ENCODE assay signal across 1 cellular context in the genomic region with DNA sequence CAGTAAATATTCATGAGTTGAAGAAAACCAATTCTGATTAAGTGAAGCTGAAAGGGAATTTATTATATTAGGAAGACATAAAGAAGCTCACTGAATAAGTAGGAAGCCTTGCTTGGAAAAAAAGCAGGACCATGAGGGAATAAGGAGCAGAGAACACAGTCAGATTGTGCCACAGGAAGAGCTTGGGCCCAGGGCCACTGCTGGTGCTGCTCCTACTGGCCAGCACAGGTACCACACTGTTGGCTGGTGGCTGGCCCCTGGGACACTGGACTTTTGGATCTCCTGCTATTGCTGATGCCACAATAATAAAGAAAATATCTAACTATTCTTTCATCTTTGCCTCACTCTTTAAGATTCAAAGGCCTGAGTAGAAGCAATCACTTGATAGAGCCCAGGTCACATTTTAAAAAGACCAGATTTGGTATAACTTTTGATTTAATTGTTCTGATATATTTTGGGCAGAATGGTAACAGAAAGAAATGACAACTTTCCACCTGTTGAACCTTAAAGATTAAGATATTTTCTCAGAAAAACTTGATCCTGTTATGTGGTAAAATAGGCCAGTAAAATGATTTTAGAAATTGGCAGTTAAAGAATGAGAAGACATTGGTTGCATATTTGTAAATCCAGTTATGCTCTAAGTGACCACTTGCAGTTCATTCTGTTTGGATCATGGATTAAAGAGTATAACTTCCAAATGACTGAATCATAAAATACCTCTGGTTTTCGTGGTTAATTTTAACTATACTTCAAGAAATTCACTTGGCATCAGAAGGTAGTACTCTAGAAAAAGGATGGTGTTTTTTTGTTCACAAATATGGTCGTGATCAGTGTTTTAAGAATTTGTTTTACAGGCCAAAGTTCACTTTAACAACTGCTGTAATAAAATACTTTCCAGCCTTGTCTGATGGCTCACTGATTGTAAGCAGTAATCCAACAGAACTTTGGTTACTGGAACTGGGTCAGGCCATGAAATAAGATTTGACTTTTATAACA.
TF ChIP-seq lines count a peak whose summit lies in the region.

No MANE protein-coding gene starts in this region.

TF ChIP-seq in A549, 52 proteins besides CTCF, POLR2A, EP300 and RAD21 (continued from another document):
- TF ChIP-seq, protein P1, sequence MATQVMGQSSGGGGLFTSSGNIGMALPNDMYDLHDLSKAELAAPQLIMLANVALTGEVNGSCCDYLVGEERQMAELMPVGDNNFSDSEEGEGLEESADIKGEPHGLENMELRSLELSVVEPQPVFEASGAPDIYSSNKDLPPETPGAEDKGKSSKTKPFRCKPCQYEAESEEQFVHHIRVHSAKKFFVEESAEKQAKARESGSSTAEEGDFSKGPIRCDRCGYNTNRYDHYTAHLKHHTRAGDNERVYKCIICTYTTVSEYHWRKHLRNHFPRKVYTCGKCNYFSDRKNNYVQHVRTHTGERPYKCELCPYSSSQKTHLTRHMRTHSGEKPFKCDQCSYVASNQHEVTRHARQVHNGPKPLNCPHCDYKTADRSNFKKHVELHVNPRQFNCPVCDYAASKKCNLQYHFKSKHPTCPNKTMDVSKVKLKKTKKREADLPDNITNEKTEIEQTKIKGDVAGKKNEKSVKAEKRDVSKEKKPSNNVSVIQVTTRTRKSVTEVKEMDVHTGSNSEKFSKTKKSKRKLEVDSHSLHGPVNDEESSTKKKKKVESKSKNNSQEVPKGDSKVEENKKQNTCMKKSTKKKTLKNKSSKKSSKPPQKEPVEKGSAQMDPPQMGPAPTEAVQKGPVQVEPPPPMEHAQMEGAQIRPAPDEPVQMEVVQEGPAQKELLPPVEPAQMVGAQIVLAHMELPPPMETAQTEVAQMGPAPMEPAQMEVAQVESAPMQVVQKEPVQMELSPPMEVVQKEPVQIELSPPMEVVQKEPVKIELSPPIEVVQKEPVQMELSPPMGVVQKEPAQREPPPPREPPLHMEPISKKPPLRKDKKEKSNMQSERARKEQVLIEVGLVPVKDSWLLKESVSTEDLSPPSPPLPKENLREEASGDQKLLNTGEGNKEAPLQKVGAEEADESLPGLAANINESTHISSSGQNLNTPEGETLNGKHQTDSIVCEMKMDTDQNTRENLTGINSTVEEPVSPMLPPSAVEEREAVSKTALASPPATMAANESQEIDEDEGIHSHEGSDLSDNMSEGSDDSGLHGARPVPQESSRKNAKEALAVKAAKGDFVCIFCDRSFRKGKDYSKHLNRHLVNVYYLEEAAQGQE (IDR thresholded peaks at IDR 0.05), result no peak
- TF ChIP-seq, protein P2, sequence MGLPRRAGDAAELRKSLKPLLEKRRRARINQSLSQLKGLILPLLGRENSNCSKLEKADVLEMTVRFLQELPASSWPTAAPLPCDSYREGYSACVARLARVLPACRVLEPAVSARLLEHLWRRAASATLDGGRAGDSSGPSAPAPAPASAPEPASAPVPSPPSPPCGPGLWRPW (IDR thresholded peaks at IDR 0.05), result no peak
- TF ChIP-seq MAFK (IDR thresholded peaks at IDR 0.05; ENCODE audit: partially characterized antibody), result no peak
- no peak for TF ChIP-seq HEYL (CRISPR knock-in tag; IDR thresholded peaks at IDR 0.05)
- no peak for TF ChIP-seq JUN (IDR thresholded peaks at IDR 0.05)
- no peak for TF ChIP-seq BHLHE40 (IDR thresholded peaks at IDR 0.05; ENCODE audit: low read depth, low read length)
- TF ChIP-seq KDM1A (IDR thresholded peaks at IDR 0.05; ENCODE audit: low read depth), result no peak
- TF ChIP-seq E2F6 (IDR thresholded peaks at IDR 0.05; ENCODE audit: borderline replicate concordance, low read depth), result no peak
